1 cellular context compared by ENCODE assay signal in genomic region chr5:108459661-108460170, GRCh38.
TF ChIP-seq lines count a peak whose summit lies in the region.

No MANE protein-coding gene starts in this region.

TF ChIP-seq in GM23338, 12 proteins besides CTCF, POLR2A, EP300 and RAD21 (continued from another document):
- TF ChIP-seq ETS1 (IDR thresholded peaks at IDR 0.05) (no peak), ZNF114 (CRISPR knock-in tag; IDR thresholded peaks at IDR 0.05) (no peak), EZH2phosphoT487 (IDR thresholded peaks at IDR 0.05; ENCODE audit: unreplicated experiment) (no peak), ZNF462 (CRISPR knock-in tag; IDR thresholded peaks at IDR 0.05) (no peak)
